ENCODE assay signal across 10 cellular contexts in the genomic region with DNA sequence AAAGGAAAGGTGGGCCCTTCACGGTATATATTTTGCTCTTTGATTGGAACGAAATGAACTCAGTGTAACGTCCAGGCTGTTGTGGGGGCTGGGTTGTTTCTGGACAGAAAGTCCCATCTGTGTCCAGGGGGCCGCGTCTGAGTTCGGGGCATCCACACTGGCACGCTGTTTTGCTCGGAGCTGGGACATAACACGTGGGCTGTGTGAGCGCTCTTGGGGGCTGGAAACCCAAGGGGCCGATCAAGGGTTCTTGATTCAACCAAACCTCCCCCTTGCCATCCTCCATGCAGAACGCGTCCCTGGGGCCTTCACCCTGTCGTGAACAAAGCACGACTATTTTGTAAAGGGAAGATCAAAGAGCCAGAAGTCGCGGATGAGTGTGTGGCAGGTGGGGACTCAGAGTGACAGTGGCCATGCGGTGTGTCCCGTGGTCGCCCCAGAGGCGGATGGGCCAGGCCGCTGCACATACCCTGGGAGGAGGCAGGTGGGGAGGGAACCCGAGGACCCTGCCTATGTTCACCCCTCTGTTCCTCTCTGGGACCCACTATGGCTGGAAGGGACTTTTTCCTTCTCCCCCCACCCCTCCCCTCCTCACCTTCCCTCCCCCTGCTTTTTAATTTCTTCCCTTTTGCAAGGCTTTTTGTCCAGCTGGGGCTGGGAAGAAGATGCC.
A peak's percentile ranks its signal among the peaks of the same experiment; 100 is the strongest.
DNase-seq lines count a peak whose midpoint lies in the region; ATAC-seq and TF ChIP-seq lines count a peak whose summit lies in the region.
"Had no signal": no experiment of that assay in that cellular context is flagged by ENCODE, and none has a peak within 500 bp of the region (broad histone marks: within the 10 kb centered on the region; RNA-seq: fewer than 3 reads in every experiment).

No MANE protein-coding gene starts in this region.

- peaks cover 0 to 17% (median 10%) of the 10 kb centered on the region in 7 donors for H3K4me1 Mint-ChIP-seq in naive thymus-derived CD4-positive, alpha-beta T cell

- H3K27ac Mint-ChIP-seq in naive thymus-derived CD4-positive, alpha-beta T cell = no peak overlapping the region

- H3K36me3 ChIP-seq in HAP-1 (replicated peaks) (no peaks in the 10 kb centered on the region), ascending aorta (no peaks in the 10 kb centered on the region)
- H3K36me3 ChIP-seq in naive thymus-derived CD4-positive, alpha-beta T cell (ENCODE audit: control insufficient read depth in 2 of 3, insufficient read depth in 3 of 3, low read length in 3 of 3) = no peaks in the 10 kb centered on the region
- no peaks in the 10 kb centered on the region for H3K36me3 ChIP-seq in effector memory CD4-positive, alpha-beta T cell (ENCODE audit: control insufficient read depth, insufficient read depth, low read length)

- in situ Hi-C loops in HAP-1 (cut with MboI; ENCODE audit: low sequenced_read_pairs) = no loop called here
- in situ Hi-C loops in ACHN (cut with HindIII; ENCODE audit: low pct_ligation_motif_present, low pct_unique_long_range_greater_than_20kb, low sequenced_read_pairs) = loop anchor here (25.0 kb wide), 1 partner anchor 484 kb away; no protein-coding TSS in a partner anchor

- no peak for TF ChIP-seq CTCF in AG09309 (IDR thresholded peaks at IDR 0.05; ENCODE audit: control insufficient read depth, insufficient read depth, low read depth, low read length, missing control alignments)
- no peak for TF ChIP-seq CTCF in ascending aorta (IDR thresholded peaks at IDR 0.05)

- no peak for ATAC-seq in naive thymus-derived CD4-positive, alpha-beta T cell
- no peak for ATAC-seq in HG02798 (IDR thresholded peaks at IDR 0.05; ENCODE audit: poor library complexity, unreplicated experiment)
- no peak for ATAC-seq in GM21737 (IDR thresholded peaks at IDR 0.05; ENCODE audit: unreplicated experiment)
- ATAC-seq: PC-3 had no signal

- peak overlapping the region; percentile 33; the same call in 1 of the 2 replicates for H3K4me3 ChIP-seq in AG09309 (ENCODE audit: control insufficient read depth, low read depth, low read length)
- peak overlapping the region; percentile 31 for H3K4me3 ChIP-seq in HAP-1
- H3K4me3 ChIP-seq in ascending aorta = peak overlapping the region; percentile 34 to 48
- H3K4me3 ChIP-seq in naive thymus-derived CD4-positive, alpha-beta T cell (ENCODE audit: low read length) = no peak overlapping the region
- H3K4me3 ChIP-seq in effector memory CD4-positive, alpha-beta T cell (ENCODE audit: insufficient read depth, low read depth, low read length, poor library complexity, severe bottlenecking) = no peak overlapping the region

- CTCF ChIA-PET in naive thymus-derived CD4-positive, alpha-beta T cell (lab: Charles Lee) = interaction anchor here (1.0 kb wide), 1 partner anchor 127 kb away, joined by 3 read pairs; no protein-coding TSS in a partner anchor

- POLR2A ChIA-PET in naive thymus-derived CD4-positive, alpha-beta T cell (lab: Charles Lee) = no interaction called here

- DNase-seq in AG09309 (ENCODE audit: low read depth) (no peak), HAP-1 (ENCODE audit: low spot score in 2 of 2) (no peak), ascending aorta (ENCODE audit: low spot score in 2 of 2) (no peak), ACHN (no peak)
- DNase-seq in naive thymus-derived CD4-positive, alpha-beta T cell = no peak
- no peak for DNase-seq in effector memory CD4-positive, alpha-beta T cell
- DNase-seq: Karpas-422, PC-3 had no signal

- H3K9me3 Mint-ChIP-seq in naive thymus-derived CD4-positive, alpha-beta T cell = no peaks in the 10 kb centered on the region

- no peaks in the 10 kb centered on the region for H3K36me3 Mint-ChIP-seq in naive thymus-derived CD4-positive, alpha-beta T cell

- H3K9me3 ChIP-seq in HAP-1 = no peaks in the 10 kb centered on the region
- H3K9me3 ChIP-seq in ascending aorta = no peaks in the 10 kb centered on the region
- H3K9me3 ChIP-seq in naive thymus-derived CD4-positive, alpha-beta T cell (ENCODE audit: control insufficient read depth in 2 of 3, low read length in 3 of 3) = no peaks in the 10 kb centered on the region
- no peaks in the 10 kb centered on the region for H3K9me3 ChIP-seq in effector memory CD4-positive, alpha-beta T cell (ENCODE audit: control insufficient read depth, low read length)

- intact Hi-C loops in ascending aorta (cut with DNase I) = no loop called here
- intact Hi-C loops in naive thymus-derived CD4-positive, alpha-beta T cell (cut with micrococcal nuclease) = no loop called here

- H3K4me3 Mint-ChIP-seq in naive thymus-derived CD4-positive, alpha-beta T cell = peak overlapping the region in 8 of 10 donors; percentile 42 to 70 (median 58)

- peaks cover 4 to 34% (median 8%) of the 10 kb centered on the region in 5 donors for H3K27me3 Mint-ChIP-seq in naive thymus-derived CD4-positive, alpha-beta T cell

- no peak overlapping the region for H3K27ac ChIP-seq in ascending aorta
- no peak overlapping the region for H3K27ac ChIP-seq in naive thymus-derived CD4-positive, alpha-beta T cell (ENCODE audit: low read depth, low read length)
- no peak overlapping the region for H3K27ac ChIP-seq in effector memory CD4-positive, alpha-beta T cell (ENCODE audit: insufficient read depth, low read length, poor library complexity, severe bottlenecking)

- H3K27me3 ChIP-seq in HAP-1 (ENCODE audit: low read depth) (no peaks in the 10 kb centered on the region), ascending aorta (no peaks in the 10 kb centered on the region)
- H3K27me3 ChIP-seq in naive thymus-derived CD4-positive, alpha-beta T cell (ENCODE audit: control insufficient read depth in 2 of 2, insufficient read depth in 2 of 2, low read length in 2 of 2) = no peaks in the 10 kb centered on the region
- H3K27me3 ChIP-seq in effector memory CD4-positive, alpha-beta T cell (replicated peaks; ENCODE audit: control insufficient read depth, insufficient read depth, low read length, poor library complexity, severe bottlenecking) = peaks cover 18% of the 10 kb centered on the region

- H3K4me1 ChIP-seq in HAP-1 = no peaks in the 10 kb centered on the region; the same call in 1 of the 2 replicates
- H3K4me1 ChIP-seq in ascending aorta = peaks cover 0 to 6% of the 10 kb centered on the region in 2 donors
- H3K4me1 ChIP-seq in naive thymus-derived CD4-positive, alpha-beta T cell (ENCODE audit: control insufficient read depth in 2 of 2, insufficient read depth in 2 of 2, low read length in 2 of 2) = no peaks in the 10 kb centered on the region
- H3K4me1 ChIP-seq in effector memory CD4-positive, alpha-beta T cell (ENCODE audit: control insufficient read depth, insufficient read depth, low read length, poor library complexity, severe bottlenecking) = peaks cover 6% of the 10 kb centered on the region

Comparison
In these comparisons a context has a peak if more than half of its experiments do, and no peak if none do; other contexts are left out.
1. H3K4me3 ChIP-seq: peak in AG09309 (single experiment), HAP-1 (single experiment) and ascending aorta (2 of 2); none in naive thymus-derived CD4-positive, alpha-beta T cell (single experiment) and effector memory CD4-positive, alpha-beta T cell (single experiment).